Comparison of ENCODE assay signal across 33 cellular contexts in genomic region chr2:129103922-129104878, GRCh38.
DNase-seq lines count a peak whose midpoint lies in the region; ATAC-seq, FAIRE-seq and TF ChIP-seq lines count a peak whose summit lies in the region.
"Had no signal": no experiment of that assay in that cellular context is flagged by ENCODE, and none has a peak within 500 bp of the region (broad histone marks: within the 10 kb centered on the region; RNA-seq: fewer than 3 reads in every experiment).

No MANE protein-coding gene starts in this region.

- H3K79me2 ChIP-seq in neural progenitor cell (ENCODE audit: low read depth), result no peaks in the 10 kb centered on the region

- no peak overlapping the region for H3K27ac ChIP-seq in neural progenitor cell
- H3K27ac ChIP-seq: C4-2B, gastrocnemius medialis, HL-60, left lung, pancreas, RWPE1, spleen, thoracic aorta had no signal

- H3K9ac ChIP-seq in neural progenitor cell, result no peak overlapping the region

- peak; percentile 5 for FAIRE-seq in GM12891 (lab: Jason Lieb, UNC)
- FAIRE-seq: GM18507, pancreas had no signal

- TF ChIP-seq POLR2A in GM12891 (IDR thresholded peaks at IDR 0.05; ENCODE audit: low read depth, low read length), result no peak

- H3K36me3 ChIP-seq in neural progenitor cell, result no peaks in the 10 kb centered on the region
- H3K36me3 ChIP-seq: gastrocnemius medialis, left lung, pancreas, spleen, thoracic aorta had no signal

- H3K4me2 ChIP-seq in neural progenitor cell, result peak overlapping the region; percentile 33

- peaks cover 26% of the 10 kb centered on the region for H3K27me3 Mint-ChIP-seq in neural progenitor cell (ENCODE audit: insufficient read depth, low read depth)

- no peak for ATAC-seq in GM19397 (IDR thresholded peaks at IDR 0.05; ENCODE audit: unreplicated experiment)
- ATAC-seq: gastrocnemius medialis; left lung; pancreas; right cardiac atrium; SK-N-SH treated with all-trans-retinoic acid at 6 μM for 48 hours; stimulated activated naive B cell treated with anti-CD40 and anti-IgM and Interleukin-4, amounts not matched to agents 10 μg/mL and 1 μg/mL and 100 μg/mL, for 72 hours had no signal

- H3K27ac Mint-ChIP-seq in neural progenitor cell, result peak overlapping the region; percentile 42
- H3K27ac Mint-ChIP-seq: activated B cell treated with CpG ODN at 0.5 μM for 24 hours; activated naive CD4-positive, alpha-beta T cell treated with anti-CD3 and anti-CD28 coated beads, Interleukin-2, amount 50 U/mL, for 24 hours; activated T-helper 1 cell treated with anti-CD3 and anti-CD28 coated beads, Interleukin-12 subunit alpha, Interleukin-12 subunit beta, Interleukin-2, Interleukin-4 antibody, amounts not matched to agents 30 ng/mL and 10 ng/mL and 1 ng/mL, durations not matched to agents 14 hours and 24 hours and 36 hours; dendritic cell treated with granulocyte-macrophage colony-stimulating factor and Interleukin-4, amounts not matched to agents 40 ng/mL and 50 ng/mL, for 4 days; H9; stimulated activated naive B cell treated with anti-CD40 and anti-IgM and Interleukin-4, amounts not matched to agents 10 μg/mL and 1 μg/mL and 100 μg/mL, for 72 hours had no signal

- DNase-seq in GM12891 (ENCODE audit: insufficient read length, low spot score) (no peak), NCI-H146 treated with DMSO at 0.1 percent for 48 hours (lab: John Stamatoyannopoulos, UW; ENCODE audit: unreplicated experiment) (peak; percentile 47), NCI-H748 (lab: John Stamatoyannopoulos, UW; ENCODE audit: unreplicated experiment) (peak; percentile 68), neural progenitor cell (ENCODE audit: low spot score) (peak; percentile 60), cerebellar cortex (ENCODE audit: low spot score) (no peak), mesenteric fat pad (ENCODE audit: low spot score) (no peak)
- DNase-seq: activated B cell treated with CpG ODN at 0.5 μM for 24 hours; aorta; gastrocnemius medialis; H9; hypothalamus; Kasumi-1; left lung; mesendoderm; MV-4-11; naive B cell; NCI-H2171; NCI-H526 treated with DMSO at 0.1 percent for 48 hours; pancreas; right cardiac atrium; spleen; stimulated activated CD4-positive, alpha-beta T cell treated with anti-CD3 and anti-CD28 coated beads, Interleukin-2, amount 100 ng/mL, for 48 hours; stimulated activated naive B cell treated with anti-CD40 and anti-IgM and Interleukin-4, amounts not matched to agents 10 μg/mL and 1 μg/mL and 100 μg/mL, for 72 hours had no signal

- no peaks in the 10 kb centered on the region for H4K20me1 ChIP-seq in neural progenitor cell (ENCODE audit: low read depth)

- H3K36me3 Mint-ChIP-seq in neural progenitor cell, result no peaks in the 10 kb centered on the region
- H3K36me3 Mint-ChIP-seq: activated naive CD4-positive, alpha-beta T cell treated with anti-CD3 and anti-CD28 coated beads, Interleukin-2, amount 50 U/mL, for 24 hours; naive B cell; stimulated activated naive B cell treated with anti-CD40 and anti-IgM and Interleukin-4, amounts not matched to agents 10 μg/mL and 1 μg/mL and 100 μg/mL, for 72 hours had no signal

- H3K9me3 ChIP-seq in neural progenitor cell (ENCODE audit: low read depth), result no peaks in the 10 kb centered on the region
- H3K9me3 ChIP-seq: gastrocnemius medialis, left lung, pancreas, spleen, thoracic aorta had no signal

- H3K4me3 ChIP-seq in neural progenitor cell, result no peak overlapping the region
- H3K4me3 ChIP-seq: gastrocnemius medialis, left lung, pancreas, spleen, thoracic aorta had no signal

- H3K4me1 Mint-ChIP-seq in neural progenitor cell, result peaks cover 23% of the 10 kb centered on the region
- H3K4me1 Mint-ChIP-seq: activated naive CD4-positive, alpha-beta T cell treated with anti-CD3 and anti-CD28 coated beads, Interleukin-2, amount 50 U/mL, for 24 hours; naive B cell had no signal

- no peak overlapping the region for H3K4me3 Mint-ChIP-seq in neural progenitor cell
- H3K4me3 Mint-ChIP-seq: activated B cell treated with CpG ODN at 0.5 μM for 24 hours; activated naive CD4-positive, alpha-beta T cell treated with anti-CD3 and anti-CD28 coated beads, Interleukin-2, amount 50 U/mL, for 24 hours; activated T-helper 1 cell treated with anti-CD3 and anti-CD28 coated beads, Interleukin-12 subunit alpha, Interleukin-12 subunit beta, Interleukin-2, Interleukin-4 antibody, amounts not matched to agents 30 ng/mL and 10 ng/mL and 1 ng/mL, durations not matched to agents 14 hours and 24 hours and 36 hours; dendritic cell treated with granulocyte-macrophage colony-stimulating factor and Interleukin-4, amounts not matched to agents 40 ng/mL and 50 ng/mL, for 4 days; H9; naive B cell; stimulated activated naive B cell treated with anti-CD40 and anti-IgM and Interleukin-4, amounts not matched to agents 10 μg/mL and 1 μg/mL and 100 μg/mL, for 72 hours had no signal

- H3K4me1 ChIP-seq in neural progenitor cell, result peaks cover 14% of the 10 kb centered on the region
- H3K4me1 ChIP-seq: gastrocnemius medialis, left lung, pancreas had no signal

- TF ChIP-seq CTCF in neural progenitor cell (IDR thresholded peaks at IDR 0.05), result no peak

- H3K27me3 ChIP-seq in neural progenitor cell, result peaks cover 76% of the 10 kb centered on the region
- H3K27me3 ChIP-seq: gastrocnemius medialis, left lung, pancreas, spleen had no signal

- no peaks in the 10 kb centered on the region for H3K9me3 Mint-ChIP-seq in neural progenitor cell
- H3K9me3 Mint-ChIP-seq: activated B cell treated with CpG ODN at 0.5 μM for 24 hours; activated naive CD4-positive, alpha-beta T cell treated with anti-CD3 and anti-CD28 coated beads, Interleukin-2, amount 50 U/mL, for 24 hours; activated T-helper 1 cell treated with anti-CD3 and anti-CD28 coated beads, Interleukin-12 subunit alpha, Interleukin-12 subunit beta, Interleukin-2, Interleukin-4 antibody, amounts not matched to agents 30 ng/mL and 10 ng/mL and 1 ng/mL, durations not matched to agents 14 hours and 24 hours and 36 hours; dendritic cell treated with granulocyte-macrophage colony-stimulating factor and Interleukin-4, amounts not matched to agents 40 ng/mL and 50 ng/mL, for 4 days; H9; naive B cell; stimulated activated naive B cell treated with anti-CD40 and anti-IgM and Interleukin-4, amounts not matched to agents 10 μg/mL and 1 μg/mL and 100 μg/mL, for 72 hours had no signal

- peaks cover 13% of the 10 kb centered on the region for H3F3A ChIP-seq in neural progenitor cell (ENCODE audit: low read depth)

- no peak overlapping the region for H2AFZ ChIP-seq in neural progenitor cell (replicated peaks)

TF ChIP-seq in GM12891, 5 proteins besides CTCF, POLR2A, EP300 and RAD21:
- TF ChIP-seq SPI1 (IDR thresholded peaks at IDR 0.05; ENCODE audit: low read depth, low read length) (no peak), PAX5 (IDR thresholded peaks at IDR 0.05; ENCODE audit: insufficient read depth, low read length, severe bottlenecking) (no peak), POLR2AphosphoS5 (IDR thresholded peaks at IDR 0.05; ENCODE audit: low read depth, low read length) (no peak), POU2F2 (IDR thresholded peaks at IDR 0.05; ENCODE audit: low read depth, low read length) (no peak), TAF1 (IDR thresholded peaks at IDR 0.05; ENCODE audit: low read depth, low read length) (no peak)

Comparison
In these comparisons a context has a peak if more than half of its experiments do, and no peak if none do; other contexts are left out.
1. DNase-seq: peak in NCI-H146 treated with DMSO at 0.1 percent for 48 hours (single experiment), NCI-H748 (single experiment) and neural progenitor cell (single experiment); none in GM12891 (single experiment), cerebellar cortex (single experiment) and mesenteric fat pad (single experiment).